Comparison of ENCODE assay signal across 31 cellular contexts in the genomic region with DNA sequence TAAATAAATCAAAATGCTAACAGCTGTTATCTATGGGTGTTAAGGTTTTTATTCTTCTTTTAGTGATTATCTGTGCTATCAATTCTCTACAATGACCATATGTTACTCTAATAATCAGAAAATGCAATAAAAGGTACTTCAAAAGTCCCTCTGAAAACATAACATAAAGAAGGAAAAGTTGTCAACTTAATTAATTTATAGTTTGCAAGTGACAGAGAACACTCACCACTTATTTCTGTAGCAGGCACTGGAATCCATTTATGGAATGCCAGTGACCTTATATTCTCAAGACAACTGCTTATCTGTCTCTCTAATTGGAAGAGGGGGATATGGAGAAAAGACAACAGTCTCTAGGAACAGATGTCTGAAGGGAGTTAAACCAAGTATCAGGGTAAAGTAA.
"Had no signal": no experiment of that assay in that cellular context is flagged by ENCODE, and none has a peak within 500 bp of the region (broad histone marks: within the 10 kb centered on the region; RNA-seq: fewer than 3 reads in every experiment).

No MANE protein-coding gene starts in this region.

- H3K4me3 ChIP-seq: ascending aorta, body of pancreas, breast epithelium, SJSA1 had no signal

- H3K4me3 Mint-ChIP-seq: activated CD4-positive, alpha-beta T cell treated with anti-CD3 and anti-CD28 coated beads for 36 hours; activated CD4-positive, alpha-beta T cell treated with anti-CD3 and anti-CD28 coated beads, Interleukin-2, amount 10 ng/mL, durations not matched to agents 7 days and 5 days; activated CD8-positive, alpha-beta T cell treated with anti-CD3 and anti-CD28 coated beads, Interleukin-2, amount 10 ng/mL, durations not matched to agents 7 days and 5 days; activated naive CD4-positive, alpha-beta T cell treated with anti-CD3 and anti-CD28 coated beads, Interleukin-2, amount 50 U/mL, for 24 hours; activated naive CD8-positive, alpha-beta T cell treated with anti-CD3 and anti-CD28 coated beads, Interleukin-2, amount 10 ng/mL, durations not matched to agents 7 days and 5 days; activated T-cell treated with anti-CD3 and anti-CD28 coated beads, Interleukin-2, amount 50 U/mL, for 24 hours; T-helper 2 cell treated with Interferon-gamma antibody and Interleukin-4, amounts not matched to agents 5 μg/mL and 100 μg/mL, for 36 hours; WTC11 had no signal

- H3K9ac ChIP-seq: KMS-11 had no signal

- H3K27me3 ChIP-seq: ascending aorta, body of pancreas, SJSA1 had no signal

- H3K27me3 Mint-ChIP-seq: activated CD4-positive, alpha-beta T cell treated with anti-CD3 and anti-CD28 coated beads, Interleukin-2, amount 10 ng/mL, durations not matched to agents 7 days and 5 days; activated naive CD8-positive, alpha-beta T cell treated with anti-CD3 and anti-CD28 coated beads, Interleukin-2, amount 10 ng/mL, durations not matched to agents 7 days and 5 days had no signal

- H3K36me3 Mint-ChIP-seq: activated naive CD4-positive, alpha-beta T cell treated with anti-CD3 and anti-CD28 coated beads, Interleukin-2, amount 50 U/mL, for 24 hours; activated naive CD8-positive, alpha-beta T cell treated with anti-CD3 and anti-CD28 coated beads, Interleukin-2, amount 10 ng/mL, durations not matched to agents 7 days and 5 days; WTC11 had no signal

- H3K4me1 ChIP-seq: ascending aorta, body of pancreas, breast epithelium, SJSA1 had no signal

- ATAC-seq: activated CD4-positive, alpha-beta T cell treated with anti-CD3 and anti-CD28 coated beads for 36 hours; activated CD4-positive, CD25-positive, alpha-beta regulatory T cell treated with anti-CD3 and anti-CD28 coated beads, Interleukin-2, amount 50 U/mL, for 24 hours; activated CD8-positive, alpha-beta T cell treated with anti-CD3 and anti-CD28 coated beads, Interleukin-2, amount 10 ng/mL, durations not matched to agents 7 days and 5 days; body of pancreas; Panc1; WTC11 had no signal

- H3K9me3 ChIP-seq: ascending aorta, body of pancreas, breast epithelium, SJSA1 had no signal

- H3K9me3 Mint-ChIP-seq: activated CD4-positive, alpha-beta T cell treated with anti-CD3 and anti-CD28 coated beads, Interleukin-2, amount 10 ng/mL, durations not matched to agents 7 days and 5 days; activated naive CD4-positive, alpha-beta T cell treated with anti-CD3 and anti-CD28 coated beads, Interleukin-2, amount 50 U/mL, for 24 hours; activated naive CD8-positive, alpha-beta T cell treated with anti-CD3 and anti-CD28 coated beads, Interleukin-2, amount 10 ng/mL, durations not matched to agents 7 days and 5 days; activated T-cell treated with anti-CD3 and anti-CD28 coated beads, Interleukin-2, amount 50 U/mL, for 24 hours; activated T-helper 2 cell treated with anti-CD3 and anti-CD28 coated beads, Interferon-gamma antibody, Interleukin-2, Interleukin-4, amounts not matched to agents 10 μg/mL and 5 μg/mL and 100 μg/mL, durations not matched to agents 14 hours and 24 hours and 36 hours; T-helper 2 cell treated with Interferon-gamma antibody and Interleukin-4, amounts not matched to agents 5 μg/mL and 100 μg/mL, for 36 hours; WTC11 had no signal

- H3K36me3 ChIP-seq: ascending aorta, breast epithelium, SJSA1 had no signal

- H3K27ac Mint-ChIP-seq: activated CD4-positive, alpha-beta T cell treated with anti-CD3 and anti-CD28 coated beads for 36 hours; activated CD4-positive, alpha-beta T cell treated with anti-CD3 and anti-CD28 coated beads, Interleukin-2, amount 10 ng/mL, durations not matched to agents 7 days and 5 days; activated CD8-positive, alpha-beta T cell treated with anti-CD3 and anti-CD28 coated beads, Interleukin-2, amount 10 ng/mL, durations not matched to agents 7 days and 5 days; activated naive CD4-positive, alpha-beta T cell treated with anti-CD3 and anti-CD28 coated beads, Interleukin-2, amount 50 U/mL, for 24 hours; activated naive CD8-positive, alpha-beta T cell treated with anti-CD3 and anti-CD28 coated beads, Interleukin-2, amount 10 ng/mL, durations not matched to agents 7 days and 5 days; activated T-cell treated with anti-CD3 and anti-CD28 coated beads, Interleukin-2, amount 50 U/mL, for 24 hours; activated T-helper 2 cell treated with anti-CD3 and anti-CD28 coated beads, Interferon-gamma antibody, Interleukin-2, Interleukin-4, amounts not matched to agents 10 μg/mL and 5 μg/mL and 100 μg/mL, durations not matched to agents 14 hours and 24 hours and 36 hours; T-helper 2 cell treated with Interferon-gamma antibody and Interleukin-4, amounts not matched to agents 5 μg/mL and 100 μg/mL, for 36 hours; WTC11 had no signal

- DNase-seq: activated CD4-positive, alpha-beta T cell treated with anti-CD3 and anti-CD28 coated beads for 36 hours; activated CD4-positive, alpha-beta T cell treated with anti-CD3 and anti-CD28 coated beads, Interleukin-2, amount 10 ng/mL, durations not matched to agents 7 days and 5 days; activated CD4-positive, alpha-beta T cell treated with anti-CD3 and anti-CD28 coated beads, Interleukin-2, amount 50 U/mL, for 48 hours; activated CD8-positive, alpha-beta T cell treated with anti-CD3 and anti-CD28 coated beads, Interleukin-2, amount 10 ng/mL, durations not matched to agents 7 days and 5 days; activated gamma-delta T cell; activated naive CD4-positive, alpha-beta T cell treated with Interleukin-2 at 50 U/mL for 16 hours; activated naive CD8-positive, alpha-beta T cell treated with anti-CD3 and anti-CD28 coated beads, Interleukin-2, amount 10 ng/mL, durations not matched to agents 7 days and 5 days; activated T-cell treated with anti-CD3 and anti-CD28 coated beads, Interleukin-2, amount 50 U/mL, for 24 hours; amygdala; body of pancreas; MM.1S; MV-4-11; NCI-H1092; NCI-H1436 treated with DMSO at 0.1 percent for 48 hours; NCI-H1694 treated with DMSO at 0.1 percent for 48 hours; NCI-H2029; NCI-H345; NCI-H526 treated with DMSO at 0.1 percent for 48 hours; NCI-H774; RPMI8226; SHP77 treated with DMSO at 0.1 percent for 48 hours had no signal

- H3K27ac ChIP-seq: ascending aorta, body of pancreas, breast epithelium, KMS-11, SJSA1 had no signal

- H3K4me1 Mint-ChIP-seq: activated CD4-positive, alpha-beta T cell treated with anti-CD3 and anti-CD28 coated beads for 36 hours; activated CD4-positive, alpha-beta T cell treated with anti-CD3 and anti-CD28 coated beads, Interleukin-2, amount 10 ng/mL, durations not matched to agents 7 days and 5 days; activated naive CD4-positive, alpha-beta T cell treated with anti-CD3 and anti-CD28 coated beads, Interleukin-2, amount 50 U/mL, for 24 hours; activated naive CD8-positive, alpha-beta T cell treated with anti-CD3 and anti-CD28 coated beads, Interleukin-2, amount 10 ng/mL, durations not matched to agents 7 days and 5 days had no signal

- H3K4me2 ChIP-seq: KMS-11 had no signal
